8 cellular contexts compared by ENCODE assay signal in genomic region chr3:114214542-114215341, GRCh38. TPM values are rescaled to one million over a fixed set of nuclear protein-coding genes. Genes with fewer than 3 reads are reported as not detected.
A peak's percentile ranks its signal among the peaks of the same experiment; 100 is the strongest.
DNase-seq lines count a peak whose midpoint lies in the region; ATAC-seq, FAIRE-seq and TF ChIP-seq lines count a peak whose summit lies in the region.

No MANE protein-coding gene starts in this region.

- H3K27ac Mint-ChIP-seq in T-cell (no peak overlapping the region), chondrocyte (ENCODE audit: unreplicated experiment) (no peak overlapping the region)

- H3K36me3 ChIP-seq in A673 (ENCODE audit: insufficient read depth, low read length, poor library complexity, severe bottlenecking): no peaks in the 10 kb centered on the region
- H3K36me3 ChIP-seq in iPS DF 6.9 (ENCODE audit: control insufficient read depth, insufficient read depth, low read length): no peaks in the 10 kb centered on the region

- ATAC-seq in GM19452 (IDR thresholded peaks at IDR 0.05; ENCODE audit: unreplicated experiment) (peak; percentile 20), T-cell (replicated peaks in 1 of 4) (peak; percentile 66 to 76 (median 68))

- no TSS peak for BruUV-seq in A673 (replicated peaks; lab: Mats Ljungman, UMichigan)

- no peak for DNase-seq in A673 (ENCODE audit: low spot score)
- DNase-seq in T-cell: peak in 32 of 34 experiments; percentile 16 to 77 (median 54)
- peak; percentile 41 for DNase-seq in iPS DF 6.9 (ENCODE audit: low read depth, low spot score)
- no peak for DNase-seq in urothelium cell line (ENCODE audit: low spot score)
- no peak for DNase-seq in medulla oblongata (ENCODE audit: extremely low spot score)
- no peak for DNase-seq in COR-L47 (lab: John Stamatoyannopoulos, UW)
- no peak for DNase-seq in chondrocyte (ENCODE audit: low spot score)

- POLR2A ChIA-PET in A673 (lab: Charles Lee; ENCODE audit: low non-redundant PET): interaction anchor here (0.7 kb wide), 1 partner anchor 621 kb away, joined by 3 read pairs; no protein-coding TSS in a partner anchor
- POLR2A ChIA-PET in T-cell (lab: Charles Lee): interaction anchor here (0.6 to 2.7 kb wide), 11 partner anchors 8 to 479 kb away, joined by 3 to 48 read pairs (median 4); no protein-coding TSS in a partner anchor

- H3K4me1 ChIP-seq in A673 (ENCODE audit: insufficient read depth, low read length, poor library complexity, severe bottlenecking): peaks cover 11% of the 10 kb centered on the region
- peaks cover 5% of the 10 kb centered on the region; the same call in 1 of the 2 replicates for H3K4me1 ChIP-seq in iPS DF 6.9 (ENCODE audit: control insufficient read depth, insufficient read depth, low read length)

- peaks cover 0 to 4% (median 0%) of the 10 kb centered on the region in 3 donors for H3K9me3 Mint-ChIP-seq in T-cell
- H3K9me3 Mint-ChIP-seq in chondrocyte (ENCODE audit: low read depth): no peaks in the 10 kb centered on the region

- H3K4me3 Mint-ChIP-seq in T-cell (no peak overlapping the region), chondrocyte (ENCODE audit: unreplicated experiment) (no peak overlapping the region)

- FAIRE-seq in urothelium cell line (lab: Jason Lieb, UNC): no peak

- TF ChIP-seq CTCF in A673 (conservative IDR thresholded peaks at IDR 0.05; ENCODE audit: low read depth, low read length): no peak
- TF ChIP-seq CTCF in chondrocyte (IDR thresholded peaks at IDR 0.05): no peak

- H3K4me1 Mint-ChIP-seq in T-cell (peaks cover 5 to 23% (median 10%) of the 10 kb centered on the region in 3 donors), chondrocyte (ENCODE audit: low read depth) (no peaks in the 10 kb centered on the region)

- H3K4me3 ChIP-seq in A673 (ENCODE audit: low read depth, low read length, poor library complexity, severe bottlenecking): peak overlapping the region; percentile 36
- no peak overlapping the region for H3K4me3 ChIP-seq in iPS DF 6.9 (ENCODE audit: low read length)

- H3K27ac ChIP-seq in A673 (ENCODE audit: low read depth, low read length, poor library complexity, severe bottlenecking) (no peak overlapping the region), iPS DF 6.9 (ENCODE audit: low read length) (no peak overlapping the region)

- intact Hi-C loops in A673 (cut with micrococcal nuclease; ENCODE audit: unreplicated experiment): no loop called here

- H3K27me3 Mint-ChIP-seq in T-cell (no peaks in the 10 kb centered on the region), chondrocyte (ENCODE audit: low read depth) (peaks cover 9% of the 10 kb centered on the region)

- CTCF ChIA-PET in A673 (lab: Charles Lee): no interaction called here
- CTCF ChIA-PET in T-cell (lab: Charles Lee): interaction anchor here (0.7 to 1.8 kb wide), 7 partner anchors 8 to 301 kb away, joined by 3 to 15 read pairs (median 3); no protein-coding TSS in a partner anchor

- H3K9me3 ChIP-seq in A673 (ENCODE audit: low read depth, low read length, poor library complexity, severe bottlenecking) (no peaks in the 10 kb centered on the region), iPS DF 6.9 (ENCODE audit: control insufficient read depth, insufficient read depth, low read length) (no peaks in the 10 kb centered on the region)

- WGBS in iPS DF 6.9 (ENCODE audit: insufficient coverage, insufficient read length): no CpG with 5 or more reads among the region's 6 CpGs

- H3K27me3 ChIP-seq in A673 (replicated peaks; ENCODE audit: insufficient read depth, low read depth, low read length, poor library complexity) (no peaks in the 10 kb centered on the region), iPS DF 6.9 (ENCODE audit: control insufficient read depth, insufficient read depth, low read length) (no peaks in the 10 kb centered on the region)

- H3K36me3 Mint-ChIP-seq in T-cell (peaks cover 12% of the 10 kb centered on the region), chondrocyte (ENCODE audit: low read depth) (no peaks in the 10 kb centered on the region)

RNA-seq across cellular contexts. Expression of gene ZNF80, which starts 22.6 kb away (rescaled TPM):
- not detected in 2 replicates for total RNA-seq in A673 (2021)
- 1 to 10 TPM in 3 of 5 donors, under 1 TPM in 2; 0.47 to 1.4 (median 1.1) TPM for total RNA-seq in T-cell
- not detected in 3 replicates for total RNA-seq in chondrocyte

RNA-seq across cellular contexts. Expression of gene DRD3, which starts 35.9 kb away (rescaled TPM):
- total RNA-seq in A673 (2021): not detected in 2 replicates
- total RNA-seq in T-cell: under 1 TPM in 2 of 5 donors, not detected in 3; 0.23 to 0.26 TPM
- total RNA-seq in chondrocyte: not detected in 3 replicates

Comparison
In these comparisons a context has a peak if more than half of its experiments do, and no peak if none do; other contexts are left out.
1. DNase-seq: peak in T-cell (32 of 34) and iPS DF 6.9 (single experiment); none in A673 (single experiment), urothelium cell line (single experiment), medulla oblongata (single experiment), COR-L47 (single experiment) and chondrocyte (single experiment).